In genomic region chr6:56962451-56962850, GRCh38 we compare ENCODE assay signal across 18 cellular contexts. TPM values are rescaled to one million over a fixed set of nuclear protein-coding genes. Genes with fewer than 3 reads are reported as not detected.
"Had no signal": no experiment of that assay in that cellular context is flagged by ENCODE, and none has a peak within 500 bp of the region (broad histone marks: within the 10 kb centered on the region; RNA-seq: fewer than 3 reads in every experiment).

No MANE protein-coding gene starts in this region.

- H3K4me1 Mint-ChIP-seq: activated T-helper 17 cell treated with anti-CD3 and anti-CD28 coated beads, Interleukin-2, amount 50 U/mL, for 72 hours; neural crest cell had no signal

- H3K4me1 ChIP-seq: sigmoid colon, stomach, testis, upper lobe of left lung had no signal

- H3K9me3 Mint-ChIP-seq: activated T-helper 17 cell treated with anti-CD3 and anti-CD28 coated beads, Interleukin-2, amount 50 U/mL, for 72 hours; endodermal cell; neural crest cell had no signal

- H3K4me3 Mint-ChIP-seq: activated T-helper 17 cell treated with anti-CD3 and anti-CD28 coated beads, Interleukin-2, amount 50 U/mL, for 72 hours; endodermal cell; neural crest cell had no signal

- H3K27ac ChIP-seq: cardiac muscle cell, dorsolateral prefrontal cortex, hepatocyte, sigmoid colon, stomach, testis, upper lobe of left lung had no signal

- H3K36me3 ChIP-seq: cardiac muscle cell, sigmoid colon, stomach, upper lobe of left lung had no signal

- H3K27me3 ChIP-seq: dorsolateral prefrontal cortex, sigmoid colon, stomach, testis, upper lobe of left lung had no signal

- H3K27ac Mint-ChIP-seq: activated T-helper 17 cell treated with anti-CD3 and anti-CD28 coated beads, Interleukin-2, amount 50 U/mL, for 72 hours; endodermal cell had no signal

- DNase-seq: activated CD4-positive, alpha-beta T cell treated with anti-CD3 and anti-CD28 coated beads for 1 hour; activated CD4-positive, alpha-beta T cell treated with anti-CD3 and anti-CD28 coated beads, Interleukin-2, amount 50 U/mL, for 48 hours; activated naive CD4-positive, alpha-beta T cell treated with Interleukin-2 at 50 U/mL for 16 hours; aorta; dorsolateral prefrontal cortex; islet precursor cell; mammary epithelial cell; sigmoid colon; stimulated activated CD4-positive, alpha-beta T cell treated with anti-CD3 and anti-CD28 coated beads, Interleukin-1b, Interleukin-23, amount 100 ng/mL, for 48 hours; stomach; testis; upper lobe of left lung had no signal

- H3K4me3 ChIP-seq: cardiac muscle cell, dorsolateral prefrontal cortex, hepatocyte, sigmoid colon, stomach, testis, upper lobe of left lung had no signal

- H3K9me3 ChIP-seq: sigmoid colon, stomach, testis, upper lobe of left lung had no signal

- ATAC-seq: activated T-helper 17 cell treated with anti-CD3 and anti-CD28 coated beads, Interleukin-2, amount 50 U/mL, for 72 hours; left lobe of liver had no signal

RNA-seq across cellular contexts. Expression of gene BEND6, which starts 7.5 kb away (rescaled TPM):
- total RNA-seq: left lobe of liver had no signal
